7 cellular contexts compared by ENCODE assay signal in the genomic region with DNA sequence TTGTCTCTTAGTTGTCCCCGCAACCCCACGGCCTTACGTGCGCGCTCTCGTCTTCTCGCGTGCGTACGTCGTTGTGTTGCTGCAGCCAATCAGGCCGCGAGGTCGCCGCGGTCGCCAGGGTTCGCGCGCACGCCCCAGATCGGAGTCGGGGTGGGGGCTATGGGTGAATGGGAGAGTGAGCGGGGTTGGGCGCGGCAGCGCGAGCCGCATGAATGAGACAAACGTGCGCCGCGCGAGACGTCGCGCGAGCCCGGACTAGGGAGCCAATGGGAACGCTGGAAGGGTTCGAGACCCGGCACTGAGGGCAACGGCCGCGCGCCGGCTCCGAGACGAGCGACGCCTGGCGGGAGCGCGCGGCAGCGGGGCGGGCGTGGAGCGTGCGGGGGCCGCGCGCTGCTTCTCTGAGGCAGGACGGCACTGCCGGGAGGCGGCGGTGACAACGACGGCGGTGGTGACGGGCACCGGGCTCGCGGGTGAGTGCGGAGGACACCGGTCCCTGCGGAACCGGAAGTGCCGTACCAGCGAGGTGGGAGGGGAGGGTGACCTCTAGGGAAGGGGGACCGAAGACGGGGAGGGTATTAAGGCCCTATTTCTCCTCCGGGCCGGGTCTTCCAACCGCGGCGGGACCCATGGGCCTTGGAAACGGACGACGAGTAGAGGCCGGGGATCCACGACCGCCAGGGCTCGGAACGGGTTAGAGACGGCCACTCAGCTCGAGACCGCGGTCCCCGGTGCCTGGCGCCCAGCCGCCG. TPM values are rescaled to one million over a fixed set of nuclear protein-coding genes. Genes with fewer than 3 reads are reported as not detected.
DNase-seq lines count a peak whose midpoint lies in the region; ATAC-seq, FAIRE-seq and TF ChIP-seq lines count a peak whose summit lies in the region.

A gene with protein sequence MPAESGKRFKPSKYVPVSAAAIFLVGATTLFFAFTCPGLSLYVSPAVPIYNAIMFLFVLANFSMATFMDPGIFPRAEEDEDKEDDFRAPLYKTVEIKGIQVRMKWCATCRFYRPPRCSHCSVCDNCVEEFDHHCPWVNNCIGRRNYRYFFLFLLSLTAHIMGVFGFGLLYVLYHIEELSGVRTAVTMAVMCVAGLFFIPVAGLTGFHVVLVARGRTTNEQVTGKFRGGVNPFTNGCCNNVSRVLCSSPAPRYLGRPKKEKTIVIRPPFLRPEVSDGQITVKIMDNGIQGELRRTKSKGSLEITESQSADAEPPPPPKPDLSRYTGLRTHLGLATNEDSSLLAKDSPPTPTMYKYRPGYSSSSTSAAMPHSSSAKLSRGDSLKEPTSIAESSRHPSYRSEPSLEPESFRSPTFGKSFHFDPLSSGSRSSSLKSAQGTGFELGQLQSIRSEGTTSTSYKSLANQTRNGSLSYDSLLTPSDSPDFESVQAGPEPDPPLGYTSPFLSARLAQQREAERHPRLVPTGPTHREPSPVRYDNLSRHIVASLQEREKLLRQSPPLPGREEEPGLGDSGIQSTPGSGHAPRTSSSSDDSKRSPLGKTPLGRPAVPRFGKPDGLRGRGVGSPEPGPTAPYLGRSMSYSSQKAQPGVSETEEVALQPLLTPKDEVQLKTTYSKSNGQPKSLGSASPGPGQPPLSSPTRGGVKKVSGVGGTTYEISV (plus strand): TSS at position 400 of the 752 bp plus-strand sequence. CDS start 4,977 bp downstream, outside the sequence.

- peak within 1 kb of the TSS; percentile 93 for H3K4me3 ChIP-seq in astrocyte (ENCODE audit: insufficient read depth, low read depth, low read length)

- H3K27ac Mint-ChIP-seq in astrocyte (ENCODE audit: unreplicated experiment), result peak within 1 kb of the TSS; percentile 99

- H3K9me3 Mint-ChIP-seq in astrocyte (ENCODE audit: unreplicated experiment), result no peaks in the 10 kb centered on the region

- DNase-seq in NCI-H2029 (lab: John Stamatoyannopoulos, UW) (peak; percentile 99), T-helper 22 cell (ENCODE audit: low read depth) (peak; percentile 100), astrocyte (ENCODE audit: low read depth) (peak; percentile 99), hepatic stellate cell (ENCODE audit: low spot score) (peak; percentile 100), renal cortical epithelial cell (ENCODE audit: low read depth) (peak; percentile 96)

- no peaks in the 10 kb centered on the region for H3K27me3 Mint-ChIP-seq in astrocyte (ENCODE audit: low read depth, unreplicated experiment)

- H3K4me1 Mint-ChIP-seq in astrocyte (ENCODE audit: low read depth, unreplicated experiment), result peaks cover 15% of the 10 kb centered on the region

- peak; percentile 85 for ATAC-seq in GM18502 (IDR thresholded peaks at IDR 0.05; ENCODE audit: poor library complexity, unreplicated experiment)
- ATAC-seq in HG02970 (IDR thresholded peaks at IDR 0.05; ENCODE audit: low FRiP score, unreplicated experiment), result peak; percentile 88

- H3K79me2 ChIP-seq in astrocyte (ENCODE audit: insufficient read depth, low read length), result peaks cover 49% of the 10 kb centered on the region

- peak within 1 kb of the TSS; percentile 97 for H3K4me2 ChIP-seq in astrocyte (ENCODE audit: low read length)

- H3K9ac ChIP-seq in astrocyte (ENCODE audit: low read length), result peak within 1 kb of the TSS; percentile 98

- TF ChIP-seq CTCF in astrocyte (IDR thresholded peaks at IDR 0.05; ENCODE audit: insufficient read depth, low read depth, low read length), result peak; percentile 16

- H3K9me3 ChIP-seq in astrocyte (ENCODE audit: insufficient read depth, low read depth, low read length), result no peaks in the 10 kb centered on the region

- H3K4me1 ChIP-seq in astrocyte (ENCODE audit: insufficient read depth, low read length), result peaks cover 10% of the 10 kb centered on the region

- H3K36me3 ChIP-seq in astrocyte (ENCODE audit: insufficient read depth, low read length), result peaks cover 10% of the 10 kb centered on the region

- peak within 1 kb of the TSS; percentile 100 for H3K27ac ChIP-seq in astrocyte (ENCODE audit: low read depth, low read length)

- peaks cover 3% of the 10 kb centered on the region for H3K36me3 Mint-ChIP-seq in astrocyte (ENCODE audit: low read depth, unreplicated experiment)

- H4K20me1 ChIP-seq in astrocyte (ENCODE audit: insufficient read depth, low read length), result peaks cover 36% of the 10 kb centered on the region

- no peak for FAIRE-seq in astrocyte (lab: Jason Lieb, UNC)

- peak within 1 kb of the TSS; percentile 93 for H2AFZ ChIP-seq in astrocyte (ENCODE audit: low read depth, low read length)

- H3K27me3 ChIP-seq in astrocyte (ENCODE audit: insufficient read depth, low read length), result no peaks in the 10 kb centered on the region

- H3K4me3 Mint-ChIP-seq in astrocyte (ENCODE audit: unreplicated experiment), result peak within 1 kb of the TSS; percentile 97

RNA-seq across cellular contexts. Expression of the gene that starts here (rescaled TPM):
- total RNA-seq in astrocyte (89.8 and 94.7 TPM in 2 replicates), renal cortical epithelial cell (45.1 and 79.9 TPM in 2 replicates)

Comparison
In these comparisons a context has a peak if more than half of its experiments do, and no peak if none do; other contexts are left out.
1. Peak in every context shown above with its lines: DNase-seq, ATAC-seq, H3K4me3 ChIP-seq and H3K27ac ChIP-seq.